ENCODE assay signal across 18 cellular contexts in the genomic region with DNA sequence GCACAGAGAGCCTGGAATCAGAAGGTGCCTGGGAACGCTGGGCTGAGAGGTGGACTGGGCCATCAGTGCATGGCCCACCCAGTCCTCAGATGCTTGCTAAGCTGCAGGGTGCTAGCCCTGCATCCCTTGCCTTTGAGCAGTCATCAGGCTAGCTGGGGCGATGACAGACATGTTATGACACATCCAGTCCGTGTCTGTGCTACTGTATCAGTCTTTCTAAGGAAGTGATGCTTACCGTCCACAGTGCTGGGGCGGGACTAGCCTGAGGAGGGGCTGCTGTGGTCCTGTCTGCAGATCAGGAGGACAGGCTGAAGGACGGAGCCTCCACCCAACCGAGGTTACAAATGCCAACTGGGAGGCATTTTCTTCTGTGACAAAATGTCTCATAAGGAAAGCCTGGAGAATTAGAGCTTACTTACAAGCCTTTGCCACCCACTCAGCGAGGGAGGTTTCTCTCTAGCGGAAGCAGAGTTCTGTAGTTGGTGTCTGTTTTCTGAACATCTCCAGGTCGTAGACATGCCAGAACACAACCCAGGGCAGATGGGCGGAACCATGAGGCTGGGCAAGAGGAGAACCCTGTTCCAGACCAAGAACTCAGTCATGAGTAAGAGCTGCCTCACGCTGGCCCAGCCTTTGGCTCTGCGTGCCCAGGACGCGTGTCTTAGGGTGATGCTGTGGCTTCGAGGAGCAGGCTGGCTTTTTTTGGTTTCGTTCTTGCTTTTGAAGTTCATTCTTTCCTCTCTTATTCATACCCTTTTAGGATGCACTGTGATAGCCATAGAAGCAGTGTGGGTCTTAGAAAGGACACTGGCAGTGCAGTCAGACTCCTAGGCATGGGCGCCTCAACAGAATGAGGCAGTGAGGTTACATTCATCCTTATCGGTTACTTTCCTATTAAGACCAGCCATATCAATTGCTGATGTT. TPM values are rescaled to one million over a fixed set of nuclear protein-coding genes. Genes with fewer than 3 reads are reported as not detected.
DNase-seq lines count a peak whose midpoint lies in the region; ATAC-seq and TF ChIP-seq lines count a peak whose summit lies in the region.
"Had no signal": no experiment of that assay in that cellular context is flagged by ENCODE, and none has a peak within 500 bp of the region (broad histone marks: within the 10 kb centered on the region; RNA-seq: fewer than 3 reads in every experiment).

No MANE protein-coding gene starts in this region.

- CTCF ChIA-PET in MCF 10A (lab: Yijun Ruan, JAX) = interaction anchor here (0.7 to 1.2 kb wide), 4 partner anchors 31 to 233 kb away, joined by 3 to 4 read pairs (median 4); no protein-coding TSS in a partner anchor
- CTCF ChIA-PET in CD8-positive, alpha-beta T cell (lab: Charles Lee) = interaction anchor here (1.2 kb wide), 1 partner anchor 27 kb away, joined by 3 read pairs; the partner anchor contains the start of gene CTPS1

- H3K27me3 ChIP-seq in CD8-positive, alpha-beta T cell (ENCODE audit: insufficient read depth, low read length) = no peaks in the 10 kb centered on the region
- H3K27me3 ChIP-seq: ovary, sigmoid colon had no signal

- no peak overlapping the region for H3K27ac ChIP-seq in CD8-positive, alpha-beta T cell (ENCODE audit: low read depth, low read length)
- H3K27ac ChIP-seq: ovary, sigmoid colon had no signal

- H3K4me3 ChIP-seq in AG09309 (ENCODE audit: control insufficient read depth, low read depth, low read length) = no peak overlapping the region
- H3K4me3 ChIP-seq in CD8-positive, alpha-beta T cell (ENCODE audit: low read depth, low read length) = no peak overlapping the region
- H3K4me3 ChIP-seq: GM12878, ovary, sigmoid colon had no signal

- no TSS peak for BruUV-seq in MCF 10A (replicated peaks; lab: Mats Ljungman, UMichigan)

- peaks cover 83% of the 10 kb centered on the region for H3K36me3 Mint-ChIP-seq in MCF 10A (ENCODE audit: insufficient read depth, unreplicated experiment)
- H3K36me3 Mint-ChIP-seq in CD8-positive, alpha-beta T cell = peaks cover 90% of the 10 kb centered on the region

- H3K4me1 Mint-ChIP-seq in MCF 10A (ENCODE audit: insufficient read depth, unreplicated experiment) = peaks cover 32% of the 10 kb centered on the region
- peaks cover 16% of the 10 kb centered on the region for H3K4me1 Mint-ChIP-seq in CD8-positive, alpha-beta T cell (ENCODE audit: low read depth)

- no peaks in the 10 kb centered on the region for H3K27me3 Mint-ChIP-seq in MCF 10A (ENCODE audit: insufficient read depth, unreplicated experiment)
- H3K27me3 Mint-ChIP-seq in CD8-positive, alpha-beta T cell (ENCODE audit: low read depth) = no peaks in the 10 kb centered on the region
- H3K27me3 Mint-ChIP-seq: central memory CD8-positive, alpha-beta T cell had no signal

- peak; percentile 28 for DNase-seq in AG09309 (ENCODE audit: low read depth)
- peak; percentile 96 for DNase-seq in HPDE6-E6E7 (ENCODE audit: extremely low spot score)
- peak; percentile 87 for DNase-seq in MCF 10A (ENCODE audit: unreplicated experiment)
- peak; percentile 36 to 57 for DNase-seq in lung microvascular endothelial cell (ENCODE audit: low read depth in 2 of 2)
- DNase-seq in NCI-H226 = no peak
- no peak for DNase-seq in DMS 273 treated with DMSO at 0.1 percent for 48 hours (lab: John Stamatoyannopoulos, UW)
- no peak for DNase-seq in CD8-positive, alpha-beta T cell
- DNase-seq: activated T-cell treated with anti-CD3 and anti-CD28 coated beads for 4 hours, Calu3, left ventricle myocardium superior, NCI-H2029 treated with DMSO at 0.1 percent for 48 hours, NCI-H524, ovary, SHP77, sigmoid colon, substantia nigra had no signal

- peaks cover 32% of the 10 kb centered on the region for H3K36me3 ChIP-seq in CD8-positive, alpha-beta T cell (ENCODE audit: insufficient read depth, low read length)
- H3K36me3 ChIP-seq: ovary had no signal

- intact Hi-C loops in MCF 10A (cut with micrococcal nuclease) = no loop called here
- intact Hi-C loops in CD8-positive, alpha-beta T cell (cut with DNase I, micrococcal nuclease) = no loop called here

- peak overlapping the region; percentile 88 for H3K27ac Mint-ChIP-seq in MCF 10A (ENCODE audit: low read depth, unreplicated experiment)
- H3K27ac Mint-ChIP-seq in CD8-positive, alpha-beta T cell = no peak overlapping the region

- no peaks in the 10 kb centered on the region for H3K9me3 ChIP-seq in CD8-positive, alpha-beta T cell (ENCODE audit: low read length)
- H3K9me3 ChIP-seq: ovary, sigmoid colon had no signal

- ATAC-seq in CD8-positive, alpha-beta T cell = no peak
- ATAC-seq: GM12878, left ventricle myocardium superior had no signal

- POLR2A ChIA-PET in MCF 10A (lab: Yijun Ruan, JAX) = interaction anchor here (0.6 to 1.5 kb wide), 13 partner anchors 10 to 559 kb away, joined by 3 to 16 read pairs (median 3); partner anchors contain the start of genes CTPS1 and SLFNL1
- POLR2A ChIA-PET in CD8-positive, alpha-beta T cell (lab: Charles Lee) = no interaction called here

- no peak for TF ChIP-seq CTCF in AG09309 (IDR thresholded peaks at IDR 0.05; ENCODE audit: control insufficient read depth, insufficient read depth, low read depth, low read length, missing control alignments)
- no peak for TF ChIP-seq CTCF in MCF 10A (IDR thresholded peaks at IDR 0.05; ENCODE audit: unreplicated experiment)
- TF ChIP-seq CTCF in CD8-positive, alpha-beta T cell (IDR thresholded peaks at IDR 0.05) = no peak

- H3K4me3 Mint-ChIP-seq in MCF 10A (ENCODE audit: unreplicated experiment) = peak overlapping the region; percentile 41
- H3K4me3 Mint-ChIP-seq in CD8-positive, alpha-beta T cell = no peak overlapping the region
- H3K4me3 Mint-ChIP-seq: central memory CD8-positive, alpha-beta T cell had no signal

- no peaks in the 10 kb centered on the region for H3K9me3 Mint-ChIP-seq in MCF 10A (ENCODE audit: unreplicated experiment)
- no peaks in the 10 kb centered on the region for H3K9me3 Mint-ChIP-seq in CD8-positive, alpha-beta T cell
- H3K9me3 Mint-ChIP-seq: central memory CD8-positive, alpha-beta T cell had no signal

- H3K4me1 ChIP-seq in CD8-positive, alpha-beta T cell (ENCODE audit: insufficient read depth, low read length) = peaks cover 15% of the 10 kb centered on the region

RNA-seq across cellular contexts. Expression of gene SLFNL1, which starts 14.3 kb away (rescaled TPM):
- total RNA-seq in MCF 10A (2022) (0.28 and 0.29 TPM in 2 replicates), lung microvascular endothelial cell (under 0.01 and 0.20 TPM in 2 replicates)
- total RNA-seq in CD8-positive, alpha-beta T cell = under 1 TPM; 0.14 to 0.16 TPM

RNA-seq across cellular contexts. Expression of gene CTPS1, which starts 27.7 kb away (rescaled TPM):
- 54.1 and 69.9 TPM in 2 replicates for total RNA-seq in MCF 10A (2022)
- 13.5 and 16.5 TPM in 2 replicates for total RNA-seq in lung microvascular endothelial cell
- total RNA-seq in CD8-positive, alpha-beta T cell = 10 to 100 TPM; 68.5 to 69.0 TPM

Comparison
In these comparisons a context has a peak if more than half of its experiments do, and no peak if none do; other contexts are left out.
1. DNase-seq: peak in AG09309 (single experiment), HPDE6-E6E7 (single experiment), MCF 10A (single experiment) and lung microvascular endothelial cell (2 of 2); none in NCI-H226 (single experiment), DMS 273 treated with DMSO at 0.1 percent for 48 hours (single experiment) and CD8-positive, alpha-beta T cell (0 of 7).